ENCODE assay signal across 1 cellular context in genomic region chr7:2499181-2499580, GRCh38.
TF ChIP-seq lines count a peak whose summit lies in the region.

No MANE protein-coding gene starts in this region.

TF ChIP-seq in H1, 55 proteins besides CTCF, POLR2A, EP300 and RAD21:
- no peak for TF ChIP-seq CHD7 (IDR thresholded peaks at IDR 0.05; ENCODE audit: insufficient replicate concordance, low read length)
- TF ChIP-seq SP4 (IDR thresholded peaks at IDR 0.05; ENCODE audit: low read length) = no peak
- no peak for TF ChIP-seq GTF2F1 (IDR thresholded peaks at IDR 0.05; ENCODE audit: borderline replicate concordance, low read depth, low read length)
- TF ChIP-seq EGR1 (IDR thresholded peaks at IDR 0.05; ENCODE audit: borderline replicate concordance, low read depth, low read length) = no peak
- no peak for TF ChIP-seq HDAC2 (IDR thresholded peaks at IDR 0.05; ENCODE audit: borderline replicate concordance in 1 of 2, low read depth in 2 of 2, low read length in 2 of 2)
- no peak for TF ChIP-seq CHD1 (IDR thresholded peaks at IDR 0.05; ENCODE audit: low read depth, low read length)
- no peak for TF ChIP-seq SIX5 (IDR thresholded peaks at IDR 0.05; ENCODE audit: low read depth, low read length)
